28 cellular contexts compared by ENCODE assay signal in the genomic region with DNA sequence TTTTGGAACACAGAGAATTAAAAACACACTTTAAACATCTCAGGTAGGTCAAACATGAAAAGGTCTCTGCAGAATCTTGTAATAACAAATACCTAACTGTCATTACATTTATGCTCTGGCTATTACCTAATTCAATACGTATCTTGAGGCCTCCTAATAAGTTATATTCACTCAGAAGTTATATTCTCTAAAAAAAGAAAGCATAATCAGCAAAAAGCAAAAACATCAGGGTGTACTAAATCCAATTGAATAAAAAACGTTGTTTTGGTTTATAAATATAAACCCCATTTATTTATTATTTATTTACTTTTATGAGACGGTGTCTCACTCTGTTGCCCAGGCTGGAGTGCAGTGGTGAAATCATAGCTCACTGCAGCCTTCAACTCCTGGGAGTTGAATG.
"Had no signal": no experiment of that assay in that cellular context is flagged by ENCODE, and none has a peak within 500 bp of the region (broad histone marks: within the 10 kb centered on the region; RNA-seq: fewer than 3 reads in every experiment).

No MANE protein-coding gene starts in this region.

- H3K27ac Mint-ChIP-seq: dendritic cell treated with granulocyte-macrophage colony-stimulating factor and Interleukin-4, amounts not matched to agents 40 ng/mL and 50 ng/mL, for 4 days; effector memory CD8-positive, alpha-beta T cell; endodermal cell; mesothelial cell of epicardium; naive B cell had no signal

- H3K4me1 Mint-ChIP-seq: endodermal cell had no signal

- H3K4me3 Mint-ChIP-seq: dendritic cell treated with granulocyte-macrophage colony-stimulating factor and Interleukin-4, amounts not matched to agents 40 ng/mL and 50 ng/mL, for 4 days; effector memory CD8-positive, alpha-beta T cell; endodermal cell; mesothelial cell of epicardium; naive B cell had no signal

- H3K4me1 ChIP-seq: colonic mucosa, esophagus squamous epithelium, gastrocnemius medialis, lower lobe of right lung had no signal

- DNase-seq: colonic mucosa; cortex of kidney; effector CD8-positive, alpha-beta T cell; effector memory CD8-positive, alpha-beta T cell; endodermal cell; erythroblast; esophagus squamous epithelium; foreskin fibroblast; foreskin melanocyte; gastrocnemius medialis; glutamatergic neuron; head of caudate nucleus; heart right ventricle; hippocampal formation; left cardiac atrium; left lung; left ventricle myocardium superior; lower lobe of right lung; mesenchymal stem cell; mucosa of descending colon; naive B cell had no signal

- H3K9me3 Mint-ChIP-seq: dendritic cell treated with granulocyte-macrophage colony-stimulating factor and Interleukin-4, amounts not matched to agents 40 ng/mL and 50 ng/mL, for 4 days; effector memory CD8-positive, alpha-beta T cell; naive B cell had no signal

- ATAC-seq: effector memory CD8-positive, alpha-beta T cell; esophagus mucosa; gastrocnemius medialis; heart right ventricle; left cardiac atrium; left lung; left ventricle myocardium superior; lower lobe of right lung; mucosa of descending colon had no signal

- H3K27ac ChIP-seq: colonic mucosa, epithelial cell of prostate, esophagus squamous epithelium, gastrocnemius medialis, heart right ventricle, left lung, lower lobe of right lung had no signal

- FAIRE-seq: endometrium, islet of Langerhans, keratinocyte had no signal

- H3K27me3 Mint-ChIP-seq: dendritic cell treated with granulocyte-macrophage colony-stimulating factor and Interleukin-4, amounts not matched to agents 40 ng/mL and 50 ng/mL, for 4 days; effector memory CD8-positive, alpha-beta T cell; naive B cell had no signal

- H3K9me3 ChIP-seq: colonic mucosa, esophagus squamous epithelium, gastrocnemius medialis, heart right ventricle, left lung, lower lobe of right lung, mucosa of descending colon had no signal

- H3K4me3 ChIP-seq: colonic mucosa, esophagus squamous epithelium, gastrocnemius medialis, heart right ventricle, left lung, lower lobe of right lung, mucosa of descending colon had no signal

- H3K36me3 ChIP-seq: colonic mucosa had no signal

- H3K27me3 ChIP-seq: colonic mucosa, esophagus squamous epithelium, gastrocnemius medialis, heart right ventricle, left lung had no signal
